Comparison of ENCODE assay signal across 20 cellular contexts in the genomic region with DNA sequence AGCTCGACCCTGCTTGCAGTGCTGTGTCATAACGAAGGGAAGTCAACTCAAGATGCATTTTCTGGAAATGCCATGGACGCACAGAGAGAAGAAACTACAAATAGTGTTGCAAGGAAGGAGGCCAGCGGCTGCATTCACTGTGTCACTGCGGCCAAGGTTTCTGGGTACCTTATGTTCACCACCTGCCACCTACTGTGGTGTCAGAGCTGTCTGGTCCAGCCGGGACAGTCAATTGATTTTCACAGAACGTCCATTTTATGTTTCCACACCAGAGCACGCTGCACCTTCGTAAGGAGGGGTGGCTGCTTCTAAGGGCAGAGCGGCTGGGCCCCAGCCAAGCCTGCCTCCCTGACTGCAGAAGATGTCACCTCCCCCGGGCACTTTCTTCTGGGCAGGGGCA. TPM values are rescaled to one million over a fixed set of nuclear protein-coding genes. Genes with fewer than 3 reads are reported as not detected.
DNase-seq lines count a peak whose midpoint lies in the region; ATAC-seq and TF ChIP-seq lines count a peak whose summit lies in the region.
"Had no signal": no experiment of that assay in that cellular context is flagged by ENCODE, and none has a peak within 500 bp of the region (broad histone marks: within the 10 kb centered on the region; RNA-seq: fewer than 3 reads in every experiment).

No MANE protein-coding gene starts in this region.

- peaks cover 83% of the 10 kb centered on the region for H3K4me1 Mint-ChIP-seq in HFFc6 (ENCODE audit: low read depth)
- peaks cover 58% of the 10 kb centered on the region for H3K4me1 Mint-ChIP-seq in chondrocyte (ENCODE audit: low read depth)
- peaks cover 82% of the 10 kb centered on the region for H3K4me1 Mint-ChIP-seq in mesothelial cell of epicardium

- H3K4me1 ChIP-seq in spleen: peaks cover 4 to 48% (median 23%) of the 10 kb centered on the region in 6 donors

- H3K27ac Mint-ChIP-seq in HFFc6 (peak overlapping the region; percentile 49), chondrocyte (ENCODE audit: unreplicated experiment) (peak overlapping the region; percentile 50), mesothelial cell of epicardium (peak overlapping the region; percentile 74)
- no peak overlapping the region for H3K27ac Mint-ChIP-seq in activated naive CD4-positive, alpha-beta T cell treated with anti-CD3 and anti-CD28 coated beads, Interleukin-2, amount 50 U/mL, for 72 hours
- H3K27ac Mint-ChIP-seq: activated naive CD4-positive, alpha-beta T cell treated with anti-CD3 and anti-CD28 coated beads for 36 hours had no signal

- TF ChIP-seq CTCF in HFFc6 (IDR thresholded peaks at IDR 0.05) (no peak), chondrocyte (IDR thresholded peaks at IDR 0.05) (no peak), mesothelial cell of epicardium (IDR thresholded peaks at IDR 0.05; ENCODE audit: unreplicated experiment) (no peak), spleen (IDR thresholded peaks at IDR 0.05 in 8 of 11, conservative IDR thresholded peaks at IDR 0.05 in 3 of 11) (no peak)

- H3K9me3 Mint-ChIP-seq in HFFc6 (no peaks in the 10 kb centered on the region), chondrocyte (ENCODE audit: low read depth) (no peaks in the 10 kb centered on the region), mesothelial cell of epicardium (no peaks in the 10 kb centered on the region)
- H3K9me3 Mint-ChIP-seq in activated naive CD4-positive, alpha-beta T cell treated with anti-CD3 and anti-CD28 coated beads, Interleukin-2, amount 50 U/mL, for 72 hours: no peaks in the 10 kb centered on the region
- H3K9me3 Mint-ChIP-seq: activated naive CD4-positive, alpha-beta T cell treated with anti-CD3 and anti-CD28 coated beads for 36 hours; nephron had no signal

- H3K36me3 Mint-ChIP-seq in HFFc6 (ENCODE audit: low read depth) (peaks cover 5% of the 10 kb centered on the region; the same call in 1 of the 2 replicates), chondrocyte (ENCODE audit: low read depth) (peaks cover 2% of the 10 kb centered on the region), mesothelial cell of epicardium (peaks cover 16% of the 10 kb centered on the region)
- no peaks in the 10 kb centered on the region for H3K36me3 Mint-ChIP-seq in activated naive CD4-positive, alpha-beta T cell treated with anti-CD3 and anti-CD28 coated beads, Interleukin-2, amount 50 U/mL, for 72 hours

- DNase-seq in HFFc6 (no peak), chondrocyte (ENCODE audit: low spot score) (no peak), mesothelial cell of epicardium (ENCODE audit: low spot score in 2 of 2, unreplicated experiment in 2 of 2) (no peak), spleen (no peak), EL (no peak), SHP77 treated with DMSO at 0.1 percent for 48 hours (lab: John Stamatoyannopoulos, UW) (no peak)
- no peak for DNase-seq in activated naive CD4-positive, alpha-beta T cell treated with anti-CD3 and anti-CD28 coated beads, Interleukin-2, amount 50 U/mL, for 72 hours (ENCODE audit: low spot score in 2 of 2)
- DNase-seq: activated naive CD4-positive, alpha-beta T cell treated with anti-CD3 and anti-CD28 coated beads for 36 hours; heart right ventricle; left colon; mesendoderm; NCI-H1436 treated with DMSO at 0.1 percent for 48 hours; OCI-M1; stimulated activated CD4-positive, alpha-beta T cell treated with anti-CD3 and anti-CD28 coated beads, Interleukin-1b, Interleukin-23, amount 100 ng/mL, for 48 hours; T1000 had no signal

- no peaks in the 10 kb centered on the region for H3K36me3 ChIP-seq in spleen
- H3K36me3 ChIP-seq: cardiac muscle cell had no signal

- no peak for TF ChIP-seq POLR2A in spleen (IDR thresholded peaks at IDR 0.05)

- peak overlapping the region in 5 of 8 donors; percentile 60 to 84 (median 74) for H3K27ac ChIP-seq in spleen
- H3K27ac ChIP-seq: C4-2B, cardiac muscle cell, KMS-11 had no signal

- H3K4me3 Mint-ChIP-seq in HFFc6 (no peak overlapping the region), chondrocyte (ENCODE audit: unreplicated experiment) (no peak overlapping the region), mesothelial cell of epicardium (no peak overlapping the region)
- H3K4me3 Mint-ChIP-seq: activated naive CD4-positive, alpha-beta T cell treated with anti-CD3 and anti-CD28 coated beads for 36 hours; nephron had no signal

- WGBS in spleen, 5 donors: 66 to 78% (median 77%) methylated on average over 11 of the region's 11 CpGs

- H3K27me3 Mint-ChIP-seq in HFFc6 (ENCODE audit: insufficient read depth) (peaks cover 2% of the 10 kb centered on the region; the same call in 1 of the 2 replicates), chondrocyte (ENCODE audit: low read depth) (no peaks in the 10 kb centered on the region), mesothelial cell of epicardium (ENCODE audit: low read depth) (peaks cover 2% of the 10 kb centered on the region)

- no peak for ATAC-seq in activated naive CD4-positive, alpha-beta T cell treated with anti-CD3 and anti-CD28 coated beads, Interleukin-2, amount 50 U/mL, for 72 hours
- ATAC-seq: heart right ventricle, left colon, Right ventricle myocardium inferior had no signal

- intact Hi-C loops in spleen (cut with DNase I; ENCODE audit: low total_unique reads): no loop called here

- no peaks in the 10 kb centered on the region for H3K27me3 ChIP-seq in spleen (replicated peaks in 1 of 7)
- H3K27me3 ChIP-seq: heart right ventricle had no signal

- H3K9me3 ChIP-seq in spleen: no peaks in the 10 kb centered on the region
- H3K9me3 ChIP-seq: heart right ventricle had no signal

- no peak overlapping the region for H3K4me3 ChIP-seq in spleen
- H3K4me3 ChIP-seq: cardiac muscle cell, heart right ventricle had no signal

RNA-seq across cellular contexts. Expression of a gene that starts 17.7 kb away (rescaled TPM):
- total RNA-seq in HFFc6 (2021; fragmentation: NEBNext Ultra II Directional; extraction: Animal tissue kit (Norgen Biotek cat#: 25700)): 10 to 100 TPM in 5 of 6 experiments, 1 to 10 TPM in 1; 9.1 to 14.0 (median 13.1) TPM
- total RNA-seq in chondrocyte (15.3 to 23.3 TPM (median 17.0 TPM) in 3 replicates), mesothelial cell of epicardium (82.5 to 87.1 TPM (median 82.9 TPM) in 3 replicates), spleen (10 to 100 TPM; 10.0 to 24.6 (median 15.8) TPM)
- 1 to 10 TPM; 1.2 to 3.6 (median 1.3) TPM for polyA plus RNA-seq in spleen
- total RNA-seq in activated naive CD4-positive, alpha-beta T cell treated with anti-CD3 and anti-CD28 coated beads, Interleukin-2, amount 50 U/mL, for 72 hours: 1 to 10 TPM in 1 of 2 donors, under 1 TPM in 1; 0.27 to 2.9 TPM

Comparison
In these comparisons a context has a peak if more than half of its experiments do, and no peak if none do; other contexts are left out.
1. H3K27ac Mint-ChIP-seq: peak in HFFc6 (single experiment), chondrocyte (single experiment) and mesothelial cell of epicardium (single experiment); none in activated naive CD4-positive, alpha-beta T cell treated with anti-CD3 and anti-CD28 coated beads, Interleukin-2, amount 50 U/mL, for 72 hours (0 of 2).